In the genomic region with DNA sequence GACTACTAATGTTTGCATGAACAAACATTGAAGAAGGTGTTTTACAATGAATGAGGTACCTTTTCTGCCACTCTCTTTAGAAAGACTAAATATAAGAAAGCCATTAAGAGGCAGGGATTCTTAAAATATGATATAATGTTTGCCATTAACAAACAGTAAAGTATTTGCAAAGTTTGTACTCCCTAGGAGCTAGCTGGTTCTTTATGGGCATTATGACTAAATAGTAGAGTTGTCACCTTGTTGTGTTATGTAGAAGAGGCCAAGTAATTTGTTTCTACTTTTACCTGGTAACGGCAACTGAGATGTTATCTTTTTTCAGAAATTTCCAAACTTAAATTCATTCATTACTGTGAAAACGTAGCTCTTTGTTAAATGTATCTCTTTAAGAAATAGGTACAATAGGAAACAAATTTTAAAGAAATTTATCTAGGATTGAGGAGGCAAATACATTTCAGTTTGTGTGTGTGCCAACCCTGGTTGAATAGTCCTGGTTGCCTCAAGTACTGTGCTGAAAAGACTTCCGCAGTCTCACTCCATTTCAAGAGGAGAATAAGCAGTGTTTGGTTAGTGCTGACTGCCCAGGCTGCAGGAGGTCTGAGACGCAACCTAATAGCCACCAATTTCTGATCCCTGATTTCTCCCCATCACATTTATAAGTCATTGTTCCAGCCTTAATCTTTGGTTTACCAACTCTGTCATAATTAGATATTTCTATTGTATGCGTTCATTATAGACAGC, we compare ENCODE assay signal across 26 cellular contexts. TPM values are rescaled to one million over a fixed set of nuclear protein-coding genes. Genes with fewer than 3 reads are reported as not detected.
DNase-seq lines count a peak whose midpoint lies in the region; ATAC-seq, FAIRE-seq and TF ChIP-seq lines count a peak whose summit lies in the region.
"Had no signal": no experiment of that assay in that cellular context is flagged by ENCODE, and none has a peak within 500 bp of the region (broad histone marks: within the 10 kb centered on the region; RNA-seq: fewer than 3 reads in every experiment).

No MANE protein-coding gene starts in this region.

- H3K79me2 ChIP-seq in GM23338 (replicated peaks; ENCODE audit: insufficient read depth) (no peaks in the 10 kb centered on the region), HepG2 (ENCODE audit: insufficient read depth, low read length) (no peaks in the 10 kb centered on the region)

- no peak for TF ChIP-seq POLR2A in HepG2 (IDR thresholded peaks at IDR 0.05; ENCODE audit: insufficient read depth in 1 of 2, low read depth in 2 of 2, low read length in 2 of 2)

- H3K4me3 Mint-ChIP-seq in GM23338 = no peak overlapping the region
- no peak overlapping the region for H3K4me3 Mint-ChIP-seq in glutamatergic neuron (ENCODE audit: unreplicated experiment)
- H3K4me3 Mint-ChIP-seq: CD14-positive monocyte; CD4-positive, alpha-beta T cell; CD8-positive, alpha-beta memory T cell had no signal

- no peak overlapping the region for H3K9ac ChIP-seq in HepG2 (ENCODE audit: insufficient read depth, low read depth, low read length)
- H3K9ac ChIP-seq: BLaER1 treated with 17β-estradiol and CSF1 and Interleukin-3, amounts not matched to agents 10 nM and 100 nM had no signal

- H3K9me2 ChIP-seq in GM23338 (ENCODE audit: insufficient read depth) = no peaks in the 10 kb centered on the region

- intact Hi-C loops in HepG2 (cut with micrococcal nuclease; ENCODE audit: unreplicated experiment) = no loop called here

- H3K4me3 ChIP-seq in GM23338 (no peak overlapping the region), bronchial epithelial cell (ENCODE audit: low read depth, low read length) (no peak overlapping the region), lung (no peak overlapping the region), HepG2 (replicated peaks in 1 of 3; ENCODE audit: insufficient read depth in 1 of 3, low read depth in 2 of 3, low read length in 3 of 3) (no peak overlapping the region)
- H3K4me3 ChIP-seq: A549; BLaER1 treated with 17β-estradiol and CSF1 and Interleukin-3, amounts not matched to agents 10 nM and 100 nM; GM12878 had no signal

- POLR2A ChIA-PET in HepG2 (lab: Yijun Ruan, JAX) = no interaction called here

- WGBS in lung, 2 donors = 72 to 85% methylated on average over 5 of the region's 5 CpGs
- 38% methylated on average over 5 of the region's 5 CpGs for WGBS in HepG2 (ENCODE audit: low lambda C conversion rate)

- TF ChIP-seq EP300 in HepG2 (IDR thresholded peaks at IDR 0.05; ENCODE audit: low read depth in 2 of 2, low read length in 2 of 2) = no peak
- no peak for TF ChIP-seq EP300 in HepG2 (CRISPR knock-in tag; IDR thresholded peaks at IDR 0.05; ENCODE audit: borderline replicate concordance)

- no peak overlapping the region for H3K4me2 ChIP-seq in GM23338
- no peak overlapping the region for H3K4me2 ChIP-seq in HepG2 (ENCODE audit: low read depth, low read length)
- H3K4me2 ChIP-seq: A549; BLaER1 treated with 17β-estradiol and CSF1 and Interleukin-3, amounts not matched to agents 10 nM and 100 nM had no signal

- ATAC-seq in GM23338 = no peak
- ATAC-seq in lung (ENCODE audit: insufficient read depth, low FRiP score) = peak; percentile 47
- no peak for ATAC-seq in HepG2
- ATAC-seq: A549, GM12878, HCT116 had no signal

- no TSS peak for BruUV-seq in HepG2 (replicated peaks; lab: Mats Ljungman, UMichigan)

- no peaks in the 10 kb centered on the region for H3K4me1 ChIP-seq in GM23338 (ENCODE audit: insufficient read depth)
- no peaks in the 10 kb centered on the region for H3K4me1 ChIP-seq in lung (ENCODE audit: control insufficient read depth in 2 of 2, insufficient read depth in 2 of 2, low read length in 2 of 2)
- no peaks in the 10 kb centered on the region for H3K4me1 ChIP-seq in HepG2 (ENCODE audit: insufficient read depth, low read length)
- H3K4me1 ChIP-seq: A549; BE2C; BLaER1 treated with 17β-estradiol and CSF1 and Interleukin-3, amounts not matched to agents 10 nM and 100 nM had no signal

- FAIRE-seq in bronchial epithelial cell (lab: Jason Lieb, UNC) (no peak), HepG2 (lab: Jason Lieb, UNC) (no peak)
- FAIRE-seq: A549, D721Med, G401.6, GM12878, GM19239, H1 had no signal

- DNase-seq in DMS79 (lab: John Stamatoyannopoulos, UW) (peak; percentile 39), GM23338 (ENCODE audit: low spot score) (no peak), bronchial epithelial cell (ENCODE audit: low read depth) (peak; percentile 5), lung (ENCODE audit: low spot score) (no peak), glutamatergic neuron (no peak), NCI-H1417 treated with DMSO at 0.1 percent for 48 hours (lab: John Stamatoyannopoulos, UW) (no peak), HepG2 (ENCODE audit: low spot score) (no peak)
- DNase-seq in stimulated activated CD4-positive, alpha-beta T cell treated with anti-CD3 and anti-CD28 coated beads, Interleukin-4, amount 100 ng/mL, for 4 hours = no peak
- DNase-seq: 8988T; ACHN; AML-193; BE2C; CD4-positive, alpha-beta T cell; CD8-positive, alpha-beta memory T cell; DMS 273 treated with DMSO at 0.1 percent for 48 hours; DND-41; H7 had no signal

- no peaks in the 10 kb centered on the region for H3K9me3 ChIP-seq in lung (ENCODE audit: control insufficient read depth in 2 of 2, insufficient read depth in 1 of 2, low read length in 1 of 2)
- no peaks in the 10 kb centered on the region for H3K9me3 ChIP-seq in HepG2 (ENCODE audit: low read length)
- H3K9me3 ChIP-seq: A549; BE2C; BLaER1 treated with 17β-estradiol and CSF1 and Interleukin-3, amounts not matched to agents 10 nM and 100 nM had no signal

- no peaks in the 10 kb centered on the region for H3F3A ChIP-seq in GM23338 (replicated peaks; ENCODE audit: low read depth)

- H3K27me3 Mint-ChIP-seq in GM23338 (ENCODE audit: insufficient read depth, low read depth, poor library complexity) (no peaks in the 10 kb centered on the region), glutamatergic neuron (ENCODE audit: unreplicated experiment) (no peaks in the 10 kb centered on the region)

- H4K20me1 ChIP-seq in GM23338 (replicated peaks; ENCODE audit: insufficient read depth) (no peaks in the 10 kb centered on the region; the same call in 1 of the 2 replicates), HepG2 (ENCODE audit: insufficient read depth, low read length) (no peaks in the 10 kb centered on the region)
- H4K20me1 ChIP-seq: BLaER1 treated with 17β-estradiol and CSF1 and Interleukin-3, amounts not matched to agents 10 nM and 100 nM had no signal

- TF ChIP-seq RAD21 in HepG2 (CRISPR knock-in tag; IDR thresholded peaks at IDR 0.05) = no peak

- no peaks in the 10 kb centered on the region for H3K9me3 Mint-ChIP-seq in GM23338
- H3K9me3 Mint-ChIP-seq in glutamatergic neuron (ENCODE audit: unreplicated experiment) = no peaks in the 10 kb centered on the region
- H3K9me3 Mint-ChIP-seq: CD4-positive, alpha-beta T cell had no signal

- H3K27ac ChIP-seq in GM23338 (ENCODE audit: low read depth) (no peak overlapping the region), lung (ENCODE audit: low read depth in 1 of 2, low read length in 1 of 2) (no peak overlapping the region), HepG2 (ENCODE audit: extremely low read length, insufficient read depth, low read length) (no peak overlapping the region)
- H3K27ac ChIP-seq: A549; BLaER1 treated with 17β-estradiol and CSF1 and Interleukin-3, amounts not matched to agents 10 nM and 100 nM had no signal

- H2AFZ ChIP-seq in GM23338 (0 out of 2 replicates have a peak overlapping the region, but pooled peaks have one; percentile 24), HepG2 (ENCODE audit: low read length) (no peak overlapping the region)

- in situ Hi-C loops in HepG2 (cut with HindIII; ENCODE audit: extremely low pct_ligation_motif_present, low pct_unique_long_range_greater_than_20kb) = no loop called here

- H3K36me3 Mint-ChIP-seq in GM23338 (ENCODE audit: low read depth) (no peaks in the 10 kb centered on the region), glutamatergic neuron (ENCODE audit: unreplicated experiment) (no peaks in the 10 kb centered on the region)
- H3K36me3 Mint-ChIP-seq: CD14-positive monocyte; CD8-positive, alpha-beta memory T cell had no signal

- no peaks in the 10 kb centered on the region for H3K27me3 ChIP-seq in GM23338 (ENCODE audit: insufficient read depth)
- H3K27me3 ChIP-seq in bronchial epithelial cell (ENCODE audit: control insufficient read depth, insufficient read depth, low read length) = no peaks in the 10 kb centered on the region
- H3K27me3 ChIP-seq in lung (ENCODE audit: control insufficient read depth, insufficient read depth) = no peaks in the 10 kb centered on the region
- H3K27me3 ChIP-seq in HepG2 (ENCODE audit: control insufficient read depth in 1 of 2, insufficient read depth in 2 of 2, low read length in 2 of 2) = no peaks in the 10 kb centered on the region; a peak in 1 of 5 replicates
- H3K27me3 ChIP-seq: BLaER1 treated with 17β-estradiol and CSF1 and Interleukin-3, amounts not matched to agents 10 nM and 100 nM had no signal

- no peaks in the 10 kb centered on the region for H3K36me3 ChIP-seq in GM23338 (ENCODE audit: insufficient read depth)
- H3K36me3 ChIP-seq in bronchial epithelial cell (ENCODE audit: control insufficient read depth, insufficient read depth, low read length) = no peaks in the 10 kb centered on the region
- no peaks in the 10 kb centered on the region for H3K36me3 ChIP-seq in lung (ENCODE audit: control insufficient read depth in 2 of 2, insufficient read depth in 2 of 2, low read length in 2 of 2)
- no peaks in the 10 kb centered on the region for H3K36me3 ChIP-seq in HepG2 (replicated peaks in 1 of 2; ENCODE audit: control insufficient read depth in 1 of 2, insufficient read depth in 2 of 2, low read length in 2 of 2)
- H3K36me3 ChIP-seq: BE2C; BLaER1 treated with 17β-estradiol and CSF1 and Interleukin-3, amounts not matched to agents 10 nM and 100 nM had no signal

- no peak overlapping the region for H3K27ac Mint-ChIP-seq in GM23338
- H3K27ac Mint-ChIP-seq in glutamatergic neuron (ENCODE audit: unreplicated experiment) = no peak overlapping the region
- H3K27ac Mint-ChIP-seq: CD14-positive monocyte; CD4-positive, alpha-beta T cell; CD8-positive, alpha-beta memory T cell had no signal

- TF ChIP-seq CTCF in GM23338 (conservative IDR thresholded peaks at IDR 0.05; ENCODE audit: low read depth in 2 of 2) (no peak), bronchial epithelial cell (IDR thresholded peaks at IDR 0.05; ENCODE audit: insufficient read depth, low read length, severe bottlenecking) (no peak), lung (IDR thresholded peaks at IDR 0.05; ENCODE audit: control extremely low read depth, extremely low read depth) (no peak), glutamatergic neuron (IDR thresholded peaks at IDR 0.05; ENCODE audit: partially characterized antibody, unreplicated experiment) (no peak), HepG2 (CRISPR knock-in tag; IDR thresholded peaks at IDR 0.05) (no peak)

- H3K4me1 Mint-ChIP-seq in GM23338 = no peaks in the 10 kb centered on the region
- no peaks in the 10 kb centered on the region for H3K4me1 Mint-ChIP-seq in glutamatergic neuron (ENCODE audit: low read depth, unreplicated experiment)
- H3K4me1 Mint-ChIP-seq: CD14-positive monocyte; CD8-positive, alpha-beta memory T cell had no signal

- CTCF ChIA-PET in HepG2 (lab: Yijun Ruan, JAX; ENCODE audit: low intra/inter-chr PET ratio, low total read pairs) = no interaction called here

RNA-seq across cellular contexts. Expression of a gene that starts 52.1 kb away (rescaled TPM):
- total RNA-seq in GM23338 (2014; rRNA removed; shearing (Covaris generic)) = 38.7 and 48.0 TPM in 2 replicates
- polyA plus RNA-seq in GM23338 (2016; fragmentation: Nextera tagmentation; extraction: Ambion mirVana) (20.7 and 26.2 TPM in 2 replicates), lung (10 to 100 TPM in 1 of 2 donors, 1 to 10 TPM in 1; 2.8 to 15.4 TPM), HepG2 (2011; rRNA removed) (15.9 and 18.0 TPM in 2 replicates)
- total RNA-seq in bronchial epithelial cell (14.5 and 38.2 TPM in 2 replicates), lung (10 to 100 TPM; 19.7 to 19.8 TPM), glutamatergic neuron (ENCODE audit: unreplicated experiment) (22.2 TPM), HepG2 (2016; rRNA removed; fragmentation: Illumina TruSeq; extraction: Trizol) (55.5 and 92.3 TPM in 2 replicates)
- total RNA-seq in HepG2 (2016; cell fraction: cytosol; rRNA removed; fragmentation: Illumina TruSeq; extraction: Trizol; ENCODE audit: low read depth) = 1.2 and 1.9 TPM in 2 replicates
- 57.3 and 87.1 TPM in 2 replicates for total RNA-seq in HepG2 (2016; cell fraction: insoluble cytoplasmic fraction; rRNA removed; fragmentation: Illumina TruSeq; extraction: Trizol)
- total RNA-seq in HepG2 (2016; cell fraction: membrane; rRNA removed; fragmentation: Illumina TruSeq; extraction: Trizol) = 7.7 and 8.9 TPM in 2 replicates
- 38.5 and 39.2 TPM in 2 replicates for total RNA-seq in HepG2 (2016; cell fraction: nucleus; rRNA removed; fragmentation: Illumina TruSeq; extraction: Trizol)
- polyA plus RNA-seq in HepG2 (2011; cell fraction: cytosol; rRNA removed) = 9.4 and 16.2 TPM in 2 replicates
- 11.6 and 12.6 TPM in 2 replicates for polyA plus RNA-seq in HepG2 (2011; cell fraction: nucleus; rRNA removed)
- polyA plus RNA-seq in HepG2 (2012) = 22.5 and 23.5 TPM in 2 replicates
- polyA plus RNA-seq in HepG2 (2016; cell fraction: cytosol; fragmentation: Illumina TruSeq; extraction: Trizol; ENCODE audit: low read depth) = 0.53 and 0.67 TPM in 2 replicates
- 43.1 and 44.3 TPM in 2 replicates for polyA plus RNA-seq in HepG2 (2016; cell fraction: insoluble cytoplasmic fraction; fragmentation: Illumina TruSeq; extraction: Trizol; ENCODE audit: low read depth)
- polyA plus RNA-seq in HepG2 (2016; cell fraction: membrane; fragmentation: Illumina TruSeq; extraction: Trizol; ENCODE audit: low read depth) = 1.5 and 2.5 TPM in 2 replicates
- 18.7 and 19.6 TPM in 2 replicates for polyA plus RNA-seq in HepG2 (2016; cell fraction: nucleus; fragmentation: Illumina TruSeq; extraction: Trizol; ENCODE audit: insufficient read depth, low read depth)
- 26.3 and 77.1 TPM in 2 replicates for polyA minus RNA-seq in HepG2 (2011; rRNA and poly(A)+ RNA removed; ENCODE audit: low replicate concordance)
- polyA minus RNA-seq in HepG2 (2011; cell fraction: cytosol; rRNA and poly(A)+ RNA removed) = 20.9 and 25.4 TPM in 2 replicates
- polyA minus RNA-seq in HepG2 (2011; cell fraction: nucleus; rRNA and poly(A)+ RNA removed) = 24.6 and 26.6 TPM in 2 replicates

RNA-seq across cellular contexts. Expression of a gene that starts 52.2 kb away (rescaled TPM):
- total RNA-seq in GM23338 (2014; rRNA removed; shearing (Covaris generic)) = 24.5 and 28.0 TPM in 2 replicates
- polyA plus RNA-seq in GM23338 (2016; fragmentation: Nextera tagmentation; extraction: Ambion mirVana) = 10.2 and 10.7 TPM in 2 replicates
- total RNA-seq in bronchial epithelial cell = 20.8 and 26.8 TPM in 2 replicates
- total RNA-seq in lung = 10 to 100 TPM; 27.0 to 52.2 TPM
- 1 to 10 TPM; 5.1 to 7.4 TPM for polyA plus RNA-seq in lung
- 34.0 TPM for total RNA-seq in glutamatergic neuron (ENCODE audit: unreplicated experiment)
- 23.2 and 36.1 TPM in 2 replicates for total RNA-seq in HepG2 (2016; rRNA removed; fragmentation: Illumina TruSeq; extraction: Trizol)
- 15.8 and 17.4 TPM in 2 replicates for total RNA-seq in HepG2 (2016; cell fraction: cytosol; rRNA removed; fragmentation: Illumina TruSeq; extraction: Trizol; ENCODE audit: low read depth)
- total RNA-seq in HepG2 (2016; cell fraction: insoluble cytoplasmic fraction; rRNA removed; fragmentation: Illumina TruSeq; extraction: Trizol) = 21.4 and 33.7 TPM in 2 replicates
- total RNA-seq in HepG2 (2016; cell fraction: membrane; rRNA removed; fragmentation: Illumina TruSeq; extraction: Trizol) = 18.8 and 20.0 TPM in 2 replicates
- total RNA-seq in HepG2 (2016; cell fraction: nucleus; rRNA removed; fragmentation: Illumina TruSeq; extraction: Trizol) = 26.1 and 28.4 TPM in 2 replicates
- polyA plus RNA-seq in HepG2 (2011; rRNA removed) = 10.2 and 11.4 TPM in 2 replicates
- 4.1 and 7.7 TPM in 2 replicates for polyA plus RNA-seq in HepG2 (2011; cell fraction: cytosol; rRNA removed)
- 5.7 and 6.5 TPM in 2 replicates for polyA plus RNA-seq in HepG2 (2011; cell fraction: nucleus; rRNA removed)
- 5.7 and 7.5 TPM in 2 replicates for polyA plus RNA-seq in HepG2 (2012)
- polyA plus RNA-seq in HepG2 (2016; cell fraction: cytosol; fragmentation: Illumina TruSeq; extraction: Trizol; ENCODE audit: low read depth) = 3.4 and 5.5 TPM in 2 replicates
- 24.3 and 32.0 TPM in 2 replicates for polyA plus RNA-seq in HepG2 (2016; cell fraction: insoluble cytoplasmic fraction; fragmentation: Illumina TruSeq; extraction: Trizol; ENCODE audit: low read depth)
- 5.9 and 7.6 TPM in 2 replicates for polyA plus RNA-seq in HepG2 (2016; cell fraction: membrane; fragmentation: Illumina TruSeq; extraction: Trizol; ENCODE audit: low read depth)
- 12.3 and 14.2 TPM in 2 replicates for polyA plus RNA-seq in HepG2 (2016; cell fraction: nucleus; fragmentation: Illumina TruSeq; extraction: Trizol; ENCODE audit: insufficient read depth, low read depth)
- polyA minus RNA-seq in HepG2 (2011; rRNA and poly(A)+ RNA removed; ENCODE audit: low replicate concordance) = 11.9 and 20.4 TPM in 2 replicates
- 12.5 and 12.6 TPM in 2 replicates for polyA minus RNA-seq in HepG2 (2011; cell fraction: cytosol; rRNA and poly(A)+ RNA removed)
- 61.7 and 71.1 TPM in 2 replicates for polyA minus RNA-seq in HepG2 (2011; cell fraction: nucleus; rRNA and poly(A)+ RNA removed)

Comparison
In these comparisons a context has a peak if more than half of its experiments do, and no peak if none do; other contexts are left out.
1. DNase-seq: peak in DMS79 (single experiment) and bronchial epithelial cell (single experiment); none in GM23338 (single experiment), lung (single experiment), glutamatergic neuron (single experiment), stimulated activated CD4-positive, alpha-beta T cell treated with anti-CD3 and anti-CD28 coated beads, Interleukin-4, amount 100 ng/mL, for 4 hours (0 of 2), NCI-H1417 treated with DMSO at 0.1 percent for 48 hours (single experiment) and HepG2 (single experiment).